8 cellular contexts compared by ENCODE assay signal in the genomic region with DNA sequence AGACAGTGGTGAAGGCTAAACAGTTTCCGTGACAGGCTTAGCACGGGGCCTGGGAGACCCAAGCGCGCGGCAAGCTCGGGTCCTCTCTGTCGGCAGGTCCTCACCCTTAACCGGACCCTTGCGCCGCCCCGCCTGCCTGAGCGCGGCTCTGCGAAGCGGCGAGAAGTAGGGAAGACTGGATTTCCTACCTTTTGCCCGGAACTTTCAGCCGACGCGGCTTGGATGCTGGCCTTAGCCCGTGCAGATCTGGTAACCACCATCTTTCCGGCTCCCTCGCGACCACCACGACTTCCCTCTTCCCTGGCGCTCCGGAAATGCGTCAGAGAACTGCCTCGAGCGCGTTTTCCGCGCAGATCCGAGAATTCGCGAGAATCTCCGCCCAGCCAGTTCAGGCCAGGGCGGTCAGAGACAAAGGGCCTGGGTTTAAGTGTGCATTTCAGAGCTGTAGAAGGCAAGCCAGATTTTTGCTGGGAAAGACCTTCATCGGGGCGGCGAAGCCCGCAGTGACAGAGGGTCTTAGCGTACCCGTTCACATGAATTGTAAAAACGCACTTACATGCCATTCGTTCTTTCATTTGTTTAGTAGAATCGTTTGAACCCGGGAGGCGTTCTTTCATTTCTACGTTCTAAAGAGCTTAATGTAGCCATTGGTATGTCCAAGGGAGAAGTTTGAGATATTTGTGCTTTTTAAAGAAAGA. TPM values are rescaled to one million over a fixed set of nuclear protein-coding genes. Genes with fewer than 3 reads are reported as not detected.
DNase-seq lines count a peak whose midpoint lies in the region; ATAC-seq and TF ChIP-seq lines count a peak whose summit lies in the region.

A gene with protein sequence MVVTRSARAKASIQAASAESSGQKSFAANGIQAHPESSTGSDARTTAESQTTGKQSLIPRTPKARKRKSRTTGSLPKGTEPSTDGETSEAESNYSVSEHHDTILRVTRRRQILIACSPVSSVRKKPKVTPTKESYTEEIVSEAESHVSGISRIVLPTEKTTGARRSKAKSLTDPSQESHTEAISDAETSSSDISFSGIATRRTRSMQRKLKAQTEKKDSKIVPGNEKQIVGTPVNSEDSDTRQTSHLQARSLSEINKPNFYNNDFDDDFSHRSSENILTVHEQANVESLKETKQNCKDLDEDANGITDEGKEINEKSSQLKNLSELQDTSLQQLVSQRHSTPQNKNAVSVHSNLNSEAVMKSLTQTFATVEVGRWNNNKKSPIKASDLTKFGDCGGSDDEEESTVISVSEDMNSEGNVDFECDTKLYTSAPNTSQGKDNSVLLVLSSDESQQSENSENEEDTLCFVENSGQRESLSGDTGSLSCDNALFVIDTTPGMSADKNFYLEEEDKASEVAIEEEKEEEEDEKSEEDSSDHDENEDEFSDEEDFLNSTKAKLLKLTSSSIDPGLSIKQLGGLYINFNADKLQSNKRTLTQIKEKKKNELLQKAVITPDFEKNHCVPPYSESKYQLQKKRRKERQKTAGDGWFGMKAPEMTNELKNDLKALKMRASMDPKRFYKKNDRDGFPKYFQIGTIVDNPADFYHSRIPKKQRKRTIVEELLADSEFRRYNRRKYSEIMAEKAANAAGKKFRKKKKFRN (minus strand): TSS at position 318 of the 698 bp plus-strand sequence. CDS start 58 bp downstream, at position 260.

- CTCF ChIA-PET in A673 (lab: Charles Lee), result interaction anchor here (1.3 kb wide), 1 partner anchor 35 kb away, joined by 6 read pairs; no protein-coding TSS in a partner anchor

- intact Hi-C loops in A673 (cut with micrococcal nuclease; ENCODE audit: unreplicated experiment), result loop anchor here (2.0 kb wide), 1 partner anchor 30 kb away; the partner anchor contains the start of gene GCLM
- intact Hi-C loops in breast epithelium (cut with DNase I; ENCODE audit: low total_unique reads), result no loop called here

- peaks cover 37% of the 10 kb centered on the region for H3K36me3 ChIP-seq in A673 (ENCODE audit: insufficient read depth, low read length, poor library complexity, severe bottlenecking)
- no peaks in the 10 kb centered on the region for H3K36me3 ChIP-seq in breast epithelium

- TF ChIP-seq POLR2A in breast epithelium (IDR thresholded peaks at IDR 0.05), result peak; percentile 89

- no peak for TF ChIP-seq CTCF in A673 (conservative IDR thresholded peaks at IDR 0.05; ENCODE audit: low read depth, low read length)
- no peak for TF ChIP-seq CTCF in VCaP (conservative IDR thresholded peaks at IDR 0.05)
- TF ChIP-seq CTCF in breast epithelium (IDR thresholded peaks at IDR 0.05), result no peak

- no TSS peak for BruUV-seq in A673 (replicated peaks; lab: Mats Ljungman, UMichigan)

- ATAC-seq in GM18867 (IDR thresholded peaks at IDR 0.05; ENCODE audit: unreplicated experiment) (peak; percentile 92), HG03103 (IDR thresholded peaks at IDR 0.05; ENCODE audit: low read depth, unreplicated experiment) (peak; percentile 97)

- DNase-seq in A673 (ENCODE audit: low spot score) (peak; percentile 98), NCI-H2171 treated with DMSO at 0.1 percent for 48 hours (lab: John Stamatoyannopoulos, UW) (peak; percentile 75), breast epithelium (ENCODE audit: low spot score in 2 of 2) (peak; percentile 89)

- no peaks in the 10 kb centered on the region for H3K27me3 ChIP-seq in A673 (replicated peaks; ENCODE audit: insufficient read depth, low read depth, low read length, poor library complexity)
- H3K27me3 ChIP-seq in breast epithelium, result no peaks in the 10 kb centered on the region

- H3K4me3 ChIP-seq in A673 (ENCODE audit: low read depth, low read length, poor library complexity, severe bottlenecking), result peak within 1 kb of the TSS; percentile 89
- H3K4me3 ChIP-seq in breast epithelium, result peak within 1 kb of the TSS; percentile 73 to 98 (median 91)
- peak within 1 kb of the TSS; percentile 99 for H3K4me3 ChIP-seq in iPS-18c (ENCODE audit: insufficient read depth, low read depth, low read length)
- H3K4me3 ChIP-seq in skin epidermis, result peak within 1 kb of the TSS; percentile 66 to 98 (median 87)

- POLR2A ChIA-PET in A673 (lab: Charles Lee; ENCODE audit: low non-redundant PET), result interaction anchor here (0.6 kb wide), 2 partner anchors 48 to 345 kb away, joined by 4 to 5 read pairs; no protein-coding TSS in a partner anchor

- H3K4me1 ChIP-seq in A673 (ENCODE audit: insufficient read depth, low read length, poor library complexity, severe bottlenecking) (peaks cover 20% of the 10 kb centered on the region), breast epithelium (peaks cover 0 to 3% of the 10 kb centered on the region in 2 donors)

- no peaks in the 10 kb centered on the region for H3K9me3 ChIP-seq in A673 (ENCODE audit: low read depth, low read length, poor library complexity, severe bottlenecking)
- H3K9me3 ChIP-seq in breast epithelium, result no peaks in the 10 kb centered on the region
- no peaks in the 10 kb centered on the region for H3K9me3 ChIP-seq in iPS-18c (ENCODE audit: control insufficient read depth, insufficient read depth, low read length)

- H3K27ac ChIP-seq in A673 (ENCODE audit: low read depth, low read length, poor library complexity, severe bottlenecking), result peak within 1 kb of the TSS; percentile 97
- H3K27ac ChIP-seq in VCaP, result peak within 1 kb of the TSS; percentile 87
- peak within 1 kb of the TSS; percentile 92 to 97 for H3K27ac ChIP-seq in breast epithelium
- H3K27ac ChIP-seq in skin epidermis, result peak within 1 kb of the TSS; percentile 63 to 99 (median 94)

RNA-seq across cellular contexts. Expression of the gene that starts here (rescaled TPM):
- total RNA-seq in A673 (2021), result 78.4 and 102 TPM in 2 replicates
- total RNA-seq in breast epithelium, result 10 to 100 TPM; 28.2 to 38.3 (median 30.5) TPM

Comparison
In these comparisons a context has a peak if more than half of its experiments do, and no peak if none do; other contexts are left out.
1. Peak in every context shown above with its lines: DNase-seq, ATAC-seq, H3K4me3 ChIP-seq and H3K27ac ChIP-seq.